Comparison of ENCODE assay signal across 6 cellular contexts in the genomic region with DNA sequence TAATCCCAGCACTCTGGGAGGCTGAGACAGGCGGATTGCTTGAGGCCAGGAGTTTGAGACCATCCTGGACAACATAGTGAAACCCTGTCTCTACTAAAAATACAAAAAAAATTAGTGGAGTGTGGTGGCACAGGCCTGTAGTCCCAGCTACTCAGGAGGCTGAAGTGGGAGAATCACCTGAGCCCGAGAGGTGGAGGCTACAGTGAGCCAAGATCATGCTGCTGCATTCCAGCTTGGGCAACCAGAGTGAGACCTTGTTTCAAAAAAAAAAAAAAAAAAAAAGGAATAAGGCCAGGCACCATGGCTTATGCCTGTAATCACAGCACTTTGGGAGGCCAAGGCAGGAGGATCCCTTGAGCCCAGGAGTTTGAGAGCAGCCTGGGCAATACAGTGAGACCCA. TPM values are rescaled to one million over a fixed set of nuclear protein-coding genes. Genes with fewer than 3 reads are reported as not detected.
DNase-seq lines count a peak whose midpoint lies in the region; ATAC-seq, FAIRE-seq and TF ChIP-seq lines count a peak whose summit lies in the region.
"Not testable (repeated sequence)": the region's sequence is repeated elsewhere in the genome, so short reads cannot be mapped to it uniquely, and the experiment has no call there.

No MANE protein-coding gene starts in this region.

- CTCF ChIA-PET in H1 (lab: Charles Lee; ENCODE audit: partially characterized antibody) = interaction anchor here (0.7 to 1.5 kb wide), 3 partner anchors 28 to 596 kb away, joined by 3 to 4 read pairs (median 4); no protein-coding TSS in a partner anchor
- CTCF ChIA-PET in HepG2 (lab: Yijun Ruan, JAX; ENCODE audit: low intra/inter-chr PET ratio, low total read pairs) = not testable (repeated sequence)

- H2BK120ac ChIP-seq in H1 (replicated peaks; ENCODE audit: low read depth, low read length); trophoblast cell (ENCODE audit: insufficient read depth, low read length, poor library complexity): not testable (repeated sequence)

- in situ Hi-C loops in HepG2 (cut with HindIII; ENCODE audit: extremely low pct_ligation_motif_present, low pct_unique_long_range_greater_than_20kb) = not testable (repeated sequence)

- not testable (repeated sequence) for TF ChIP-seq CTCF in H1 (IDR thresholded peaks at IDR 0.05; ENCODE audit: control extremely low read depth in 1 of 3, insufficient read depth in 1 of 3, low read depth in 1 of 3, low read length in 3 of 3); HepG2 (CRISPR knock-in tag; IDR thresholded peaks at IDR 0.05); mesothelial cell of epicardium (IDR thresholded peaks at IDR 0.05; ENCODE audit: unreplicated experiment); neural progenitor cell (IDR thresholded peaks at IDR 0.05); progenitor cell of endocrine pancreas (IDR thresholded peaks at IDR 0.05; ENCODE audit: unreplicated experiment)

- not testable (repeated sequence) for FAIRE-seq in H1 (lab: Jason Lieb, UNC); HepG2 (lab: Jason Lieb, UNC)

- H3K36me3 ChIP-seq in H1 (ENCODE audit: control insufficient read depth in 2 of 4, insufficient read depth in 4 of 4, low read length in 3 of 4) = peaks cover 0 to 43% (median 7%) of the 10 kb centered on the region in 4 experiments; a peak in 5 of 8 replicates
- peaks cover 4 to 46% of the 10 kb centered on the region in 2 experiments; a peak in 4 of 5 replicates for H3K36me3 ChIP-seq in HepG2 (replicated peaks in 1 of 2; ENCODE audit: control insufficient read depth in 1 of 2, insufficient read depth in 2 of 2, low read length in 2 of 2)
- peaks cover 26% of the 10 kb centered on the region for H3K36me3 ChIP-seq in neural progenitor cell
- H3K36me3 ChIP-seq in trophoblast cell (ENCODE audit: control insufficient read depth in 1 of 2, insufficient read depth in 2 of 2, low read length in 2 of 2) = peaks cover 8 to 12% of the 10 kb centered on the region in 2 experiments

- H2AFZ ChIP-seq in H1 (ENCODE audit: low read length); HepG2 (ENCODE audit: low read length); neural progenitor cell (replicated peaks); trophoblast cell (ENCODE audit: insufficient read depth, low read length, poor library complexity): not testable (repeated sequence)

- not testable (repeated sequence) for H3K18ac ChIP-seq in H1 (ENCODE audit: extremely low read depth, low read length); trophoblast cell (ENCODE audit: low read length)

- H3K79me1 ChIP-seq in H1 (ENCODE audit: low read depth, low read length); trophoblast cell (ENCODE audit: low read length): not testable (repeated sequence)

- H3K9me3 ChIP-seq in H1 (ENCODE audit: insufficient read depth in 2 of 2, low read depth in 1 of 2, low read length in 1 of 2); HepG2 (ENCODE audit: low read length); neural progenitor cell (ENCODE audit: low read depth); trophoblast cell (ENCODE audit: insufficient read depth, low read depth, low read length): not testable (repeated sequence)

- H3K27me3 Mint-ChIP-seq in mesothelial cell of epicardium (ENCODE audit: low read depth); neural progenitor cell (ENCODE audit: insufficient read depth, low read depth); progenitor cell of endocrine pancreas: not testable (repeated sequence)

- H3K79me2 ChIP-seq in H1 (ENCODE audit: control insufficient read depth in 1 of 2, insufficient read depth in 2 of 2, low read length in 2 of 2) = peaks cover 46 to 100% of the 10 kb centered on the region in 2 experiments
- peaks cover 99% of the 10 kb centered on the region for H3K79me2 ChIP-seq in HepG2 (ENCODE audit: insufficient read depth, low read length)
- H3K79me2 ChIP-seq in neural progenitor cell (ENCODE audit: low read depth) = peaks cover 100% of the 10 kb centered on the region
- peaks cover 17% of the 10 kb centered on the region for H3K79me2 ChIP-seq in trophoblast cell (ENCODE audit: control insufficient read depth, insufficient read depth, low read length, poor library complexity)

- not testable (repeated sequence) for H3K4ac ChIP-seq in H1 (replicated peaks; ENCODE audit: insufficient read length, low read depth, low read length)
- peak overlapping the region; percentile 75 for H3K4ac ChIP-seq in trophoblast cell (ENCODE audit: low read depth, low read length)

- peaks cover 41% of the 10 kb centered on the region for H3F3A ChIP-seq in neural progenitor cell (ENCODE audit: low read depth)

- H3K56ac ChIP-seq in H1 (replicated peaks; ENCODE audit: insufficient read length, low read depth, low read length) = not testable (repeated sequence)

- 83% methylated on average over 2 of the region's 2 CpGs; no CpG with 5 or more reads in 1 of the 2 experiments for WGBS in H1 (ENCODE audit: extremely low coverage in 1 of 2, insufficient coverage in 1 of 2, insufficient read length in 1 of 2, insufficient replicate concordance in 2 of 2, low coverage in 1 of 2, low lambda C conversion rate in 2 of 2, missing lambda C conversion rate in 1 of 2), 2 experiments
- whole genome bisulfite sequencing in HepG2 (ENCODE audit: low lambda C conversion rate) = 94% methylated on average over 2 of the region's 2 CpGs
- WGBS in trophoblast cell (ENCODE audit: extremely low coverage, insufficient coverage, insufficient read length) = no CpG with 5 or more reads among the region's 2 CpGs

- not testable (repeated sequence) for H3K27ac ChIP-seq in H1 (ENCODE audit: low read depth, low read length); HepG2 (ENCODE audit: extremely low read length, insufficient read depth, low read length); trophoblast cell (ENCODE audit: low read depth, low read length)
- peak overlapping the region; percentile 35 for H3K27ac ChIP-seq in neural progenitor cell

- not testable (repeated sequence) for ATAC-seq in HepG2

- DNase-seq in H1 (ENCODE audit: low read depth in 1 of 2, low spot score in 2 of 2); HepG2 (ENCODE audit: low spot score); mesothelial cell of epicardium (ENCODE audit: low spot score in 2 of 2, unreplicated experiment in 2 of 2); neural progenitor cell (ENCODE audit: low spot score); trophoblast cell; progenitor cell of endocrine pancreas (ENCODE audit: low spot score, unreplicated experiment): not testable (repeated sequence)

- not testable (repeated sequence) for H3K14ac ChIP-seq in H1 (ENCODE audit: insufficient read length); trophoblast cell (ENCODE audit: low read length)

- H4K12ac ChIP-seq in trophoblast cell (ENCODE audit: low read depth, low read length) = not testable (repeated sequence)

- not testable (repeated sequence) for H4K91ac ChIP-seq in H1 (replicated peaks; ENCODE audit: insufficient read length, low read length); trophoblast cell (ENCODE audit: low read depth, low read length)

- not testable (repeated sequence) for H3K9ac ChIP-seq in H1 (replicated peaks in 1 of 4; ENCODE audit: extremely low read depth in 1 of 4, low read depth in 3 of 4, low read length in 3 of 4); HepG2 (ENCODE audit: insufficient read depth, low read depth, low read length); neural progenitor cell; trophoblast cell (ENCODE audit: low read length)

- H4K5ac ChIP-seq in H1 (ENCODE audit: insufficient read length, low read depth, low read length) = not testable (repeated sequence)

- POLR2A ChIA-PET in H1 (lab: Charles Lee; ENCODE audit: partially characterized antibody); HepG2 (lab: Yijun Ruan, JAX): not testable (repeated sequence)

- not testable (repeated sequence) for H3K4me1 ChIP-seq in H1 (replicated peaks in 1 of 4; ENCODE audit: control insufficient read depth in 3 of 4, insufficient read depth in 4 of 4, low read length in 3 of 4); trophoblast cell (ENCODE audit: control insufficient read depth in 1 of 2, insufficient read depth in 2 of 2, low read length in 2 of 2)
- H3K4me1 ChIP-seq in HepG2 (ENCODE audit: insufficient read depth, low read length) = peaks cover 81% of the 10 kb centered on the region
- peaks cover 23% of the 10 kb centered on the region for H3K4me1 ChIP-seq in neural progenitor cell

- H3K27ac Mint-ChIP-seq in mesothelial cell of epicardium (peak overlapping the region; percentile 1), progenitor cell of endocrine pancreas (peak overlapping the region; percentile 25)
- H3K27ac Mint-ChIP-seq in neural progenitor cell = not testable (repeated sequence)

- H4K8ac ChIP-seq in H1 (ENCODE audit: extremely low read depth, insufficient read depth, low read length); trophoblast cell (ENCODE audit: low read depth, low read length): not testable (repeated sequence)

- H3K4me1 Mint-ChIP-seq in mesothelial cell of epicardium (peaks cover 16% of the 10 kb centered on the region), neural progenitor cell (peaks cover 17% of the 10 kb centered on the region), progenitor cell of endocrine pancreas (ENCODE audit: low read depth) (peaks cover 21% of the 10 kb centered on the region)

- TF ChIP-seq POLR2A in H1 (IDR thresholded peaks at IDR 0.05; ENCODE audit: control extremely low read depth in 1 of 2, low read depth in 2 of 2, low read length in 2 of 2); HepG2 (IDR thresholded peaks at IDR 0.05; ENCODE audit: insufficient read depth in 1 of 2, low read depth in 2 of 2, low read length in 2 of 2): not testable (repeated sequence)

- H3K23ac ChIP-seq in H1 (ENCODE audit: insufficient read length); trophoblast cell (ENCODE audit: low read length): not testable (repeated sequence)

- H2BK5ac ChIP-seq in H1 (ENCODE audit: low read depth, low read length); trophoblast cell (ENCODE audit: low read depth, low read length, poor library complexity): not testable (repeated sequence)

- H3K4me3 Mint-ChIP-seq in mesothelial cell of epicardium; neural progenitor cell; progenitor cell of endocrine pancreas (ENCODE audit: low read depth): not testable (repeated sequence)

- TF ChIP-seq EP300 in H1 (IDR thresholded peaks at IDR 0.05; ENCODE audit: borderline replicate concordance in 1 of 2, low read depth in 2 of 2, low read length in 2 of 2); HepG2 (IDR thresholded peaks at IDR 0.05; ENCODE audit: low read depth in 2 of 2, low read length in 2 of 2); HepG2 (CRISPR knock-in tag; IDR thresholded peaks at IDR 0.05; ENCODE audit: borderline replicate concordance): not testable (repeated sequence)

- not testable (repeated sequence) for H3K4me3 ChIP-seq in H1 (ENCODE audit: extremely low read depth in 1 of 4, insufficient read depth in 2 of 4, low read depth in 3 of 4, low read length in 4 of 4); HepG2 (replicated peaks in 1 of 3; ENCODE audit: insufficient read depth in 1 of 3, low read depth in 2 of 3, low read length in 3 of 3); neural progenitor cell; trophoblast cell (ENCODE audit: low read depth, low read length)

- H3K23me2 ChIP-seq in H1 (ENCODE audit: low read depth, low read length) = not testable (repeated sequence)

- intact Hi-C loops in HepG2 (cut with micrococcal nuclease; ENCODE audit: unreplicated experiment) = not testable (repeated sequence)

- not testable (repeated sequence) for H3K4me2 ChIP-seq in H1 (ENCODE audit: insufficient read depth in 1 of 2, low read depth in 2 of 2, low read length in 2 of 2); HepG2 (ENCODE audit: low read depth, low read length); neural progenitor cell; trophoblast cell (ENCODE audit: low read length)

- not testable (repeated sequence) for H3K27me3 ChIP-seq in H1 (replicated peaks in 1 of 4; ENCODE audit: control insufficient read depth in 3 of 4, extremely low read depth in 1 of 4, insufficient read depth in 3 of 4, low read length in 3 of 4); HepG2 (ENCODE audit: control insufficient read depth in 1 of 2, insufficient read depth in 2 of 2, low read length in 2 of 2); neural progenitor cell; trophoblast cell (ENCODE audit: insufficient read depth, low read length)

- H3K36me3 Mint-ChIP-seq in mesothelial cell of epicardium (peaks cover 41% of the 10 kb centered on the region), neural progenitor cell (peaks cover 64% of the 10 kb centered on the region), progenitor cell of endocrine pancreas (ENCODE audit: insufficient read depth) (peaks cover 30% of the 10 kb centered on the region)

- H2BK20ac ChIP-seq in H1 (ENCODE audit: low read length) = not testable (repeated sequence)

- not testable (repeated sequence) for H3K9me3 Mint-ChIP-seq in mesothelial cell of epicardium; progenitor cell of endocrine pancreas (ENCODE audit: low read depth)
- peaks cover 42% of the 10 kb centered on the region for H3K9me3 Mint-ChIP-seq in neural progenitor cell

- H2AK5ac ChIP-seq in H1 (ENCODE audit: low read depth, low read length); trophoblast cell (ENCODE audit: low read length): not testable (repeated sequence)

- not testable (repeated sequence) for H2BK12ac ChIP-seq in H1 (ENCODE audit: low read depth, low read length); trophoblast cell (ENCODE audit: low read length)

- TF ChIP-seq RAD21 in H1 (IDR thresholded peaks at IDR 0.05 in 1 of 2, conservative IDR thresholded peaks at IDR 0.05 in 1 of 2; ENCODE audit: low read depth in 2 of 2, low read length in 2 of 2); HepG2 (CRISPR knock-in tag; IDR thresholded peaks at IDR 0.05): not testable (repeated sequence)

- not testable (repeated sequence) for H2BK15ac ChIP-seq in H1 (ENCODE audit: low read length)

- not testable (repeated sequence) for BruUV-seq in HepG2 (replicated peaks; lab: Mats Ljungman, UMichigan)

- H4K20me1 ChIP-seq in H1 (replicated peaks in 1 of 2; ENCODE audit: control insufficient read depth in 1 of 2, insufficient read depth in 2 of 2, low read length in 2 of 2) = peaks cover 22 to 26% of the 10 kb centered on the region in 2 experiments
- peaks cover 90% of the 10 kb centered on the region for H4K20me1 ChIP-seq in HepG2 (ENCODE audit: insufficient read depth, low read length)
- H4K20me1 ChIP-seq in neural progenitor cell (ENCODE audit: low read depth) = peaks cover 86% of the 10 kb centered on the region

RNA-seq across cellular contexts. Expression of a gene that starts 40.2 kb away (rescaled TPM):
- 146 and 149 TPM in 2 replicates for total RNA-seq in H1 (2021; fragmentation: NEBNext Ultra II Directional; extraction: Animal tissue kit (Norgen Biotek cat#: 25700))
- polyA plus RNA-seq in H1 (2011; rRNA removed) (50.4 and 67.6 TPM in 2 replicates), HepG2 (2011; rRNA removed) (70.3 and 100 TPM in 2 replicates)
- 76.4 TPM for polyA plus RNA-seq in H1 (2011; cell fraction: cytosol; rRNA removed)
- 67.0 TPM for polyA plus RNA-seq in H1 (2011; cell fraction: nucleus; rRNA removed)
- 66.2 to 90.3 TPM (median 78.6 TPM) in 4 replicates for polyA plus RNA-seq in H1 (2012, experiment 1 of 2)
- 5.6 TPM for polyA plus RNA-seq in H1 (2012, experiment 2 of 2)
- polyA plus RNA-seq in H1 (2013, experiment 1 of 2) = 87.4 TPM
- polyA plus RNA-seq in H1 (2013, experiment 2 of 2) = 86.9 TPM
- 147 and 171 TPM in 2 replicates for polyA minus RNA-seq in H1 (2011; rRNA and poly(A)+ RNA removed)
- polyA minus RNA-seq in H1 (2011; cell fraction: cytosol; rRNA and poly(A)+ RNA removed) = 117 TPM
- polyA minus RNA-seq in H1 (2011; cell fraction: nucleus; rRNA and poly(A)+ RNA removed) = 216 TPM
- total RNA-seq in HepG2 (2016; rRNA removed; fragmentation: Illumina TruSeq; extraction: Trizol) (106 and 118 TPM in 2 replicates), mesothelial cell of epicardium (85.3 to 89.3 TPM (median 86.6 TPM) in 3 replicates), neural progenitor cell (ENCODE audit: low replicate concordance) (101 and 116 TPM in 2 replicates), progenitor cell of endocrine pancreas (112 and 114 TPM in 2 replicates)
- 122 and 139 TPM in 2 replicates for total RNA-seq in HepG2 (2016; cell fraction: cytosol; rRNA removed; fragmentation: Illumina TruSeq; extraction: Trizol; ENCODE audit: low read depth)
- total RNA-seq in HepG2 (2016; cell fraction: insoluble cytoplasmic fraction; rRNA removed; fragmentation: Illumina TruSeq; extraction: Trizol) = 99.4 and 119 TPM in 2 replicates
- 66.5 and 76.0 TPM in 2 replicates for total RNA-seq in HepG2 (2016; cell fraction: membrane; rRNA removed; fragmentation: Illumina TruSeq; extraction: Trizol)
- total RNA-seq in HepG2 (2016; cell fraction: nucleus; rRNA removed; fragmentation: Illumina TruSeq; extraction: Trizol) = 103 and 118 TPM in 2 replicates
- 34.7 and 45.8 TPM in 2 replicates for polyA plus RNA-seq in HepG2 (2011; cell fraction: cytosol; rRNA removed)
- 47.7 and 50.1 TPM in 2 replicates for polyA plus RNA-seq in HepG2 (2011; cell fraction: nucleus; rRNA removed)
- 45.5 and 53.7 TPM in 2 replicates for polyA plus RNA-seq in HepG2 (2012)
- 3.2 and 3.5 TPM in 2 replicates for polyA plus RNA-seq in HepG2 (2016; cell fraction: cytosol; fragmentation: Illumina TruSeq; extraction: Trizol; ENCODE audit: low read depth)
- 140 and 150 TPM in 2 replicates for polyA plus RNA-seq in HepG2 (2016; cell fraction: insoluble cytoplasmic fraction; fragmentation: Illumina TruSeq; extraction: Trizol; ENCODE audit: low read depth)
- 12.3 and 15.0 TPM in 2 replicates for polyA plus RNA-seq in HepG2 (2016; cell fraction: membrane; fragmentation: Illumina TruSeq; extraction: Trizol; ENCODE audit: low read depth)
- polyA plus RNA-seq in HepG2 (2016; cell fraction: nucleus; fragmentation: Illumina TruSeq; extraction: Trizol; ENCODE audit: insufficient read depth, low read depth) = 118 and 128 TPM in 2 replicates
- 19.6 and 88.1 TPM in 2 replicates for polyA minus RNA-seq in HepG2 (2011; rRNA and poly(A)+ RNA removed; ENCODE audit: low replicate concordance)
- 86.8 and 89.8 TPM in 2 replicates for polyA minus RNA-seq in HepG2 (2011; cell fraction: cytosol; rRNA and poly(A)+ RNA removed)
- polyA minus RNA-seq in HepG2 (2011; cell fraction: nucleus; rRNA and poly(A)+ RNA removed) = 194 and 209 TPM in 2 replicates
- polyA plus RNA-seq in trophoblast cell (2013) = 111 and 117 TPM in 2 replicates
